ENCODE assay signal across 12 cellular contexts in the genomic region with DNA sequence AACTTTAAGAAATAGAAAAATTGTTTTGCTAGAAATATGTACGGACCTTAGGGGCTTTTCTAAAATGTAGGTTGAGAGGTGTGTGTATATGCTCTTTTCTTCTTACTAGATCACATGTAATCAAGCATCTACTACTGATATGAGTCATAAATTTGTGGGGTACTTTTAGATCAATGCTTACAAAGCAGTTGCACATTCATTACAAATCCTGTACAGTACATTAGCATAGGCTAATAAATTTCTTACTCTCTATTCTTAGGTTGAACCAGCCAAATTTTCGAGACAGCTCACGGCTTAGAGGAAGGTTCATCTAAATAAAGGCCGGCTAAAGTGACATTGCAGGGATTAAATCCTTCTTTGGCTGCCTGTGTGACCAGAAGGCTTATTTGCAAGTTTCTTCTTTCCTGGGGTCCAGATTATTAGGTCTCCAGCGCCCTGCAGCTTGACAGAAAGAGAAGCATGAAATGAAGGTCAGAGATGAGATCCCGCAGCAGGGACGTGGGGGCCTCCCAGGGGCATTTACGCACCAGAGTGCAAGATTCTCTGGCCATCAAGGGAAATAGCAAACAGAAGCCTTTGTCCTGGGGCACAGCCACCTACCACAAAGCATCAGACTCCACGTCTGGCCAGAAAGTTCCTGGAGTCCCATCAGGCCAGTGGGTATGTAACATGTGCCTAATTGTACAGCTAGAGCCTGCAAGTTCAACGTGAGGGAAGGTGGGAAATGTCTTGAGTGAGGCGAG. TPM values are rescaled to one million over a fixed set of nuclear protein-coding genes. Genes with fewer than 3 reads are reported as not detected.
DNase-seq lines count a peak whose midpoint lies in the region; ATAC-seq lines count a peak whose summit lies in the region.
"Had no signal": no experiment of that assay in that cellular context is flagged by ENCODE, and none has a peak within 500 bp of the region (broad histone marks: within the 10 kb centered on the region; RNA-seq: fewer than 3 reads in every experiment).

No MANE protein-coding gene starts in this region.

- H3K36me3 Mint-ChIP-seq in activated T-cell treated with anti-CD3 and anti-CD28 coated beads, Interleukin-2, amount 50 U/mL, for 72 hours (ENCODE audit: insufficient read depth in 2 of 2): no peaks in the 10 kb centered on the region
- H3K36me3 Mint-ChIP-seq in activated naive CD4-positive, alpha-beta T cell treated with anti-CD3 and anti-CD28 coated beads, Interleukin-2, amount 10 ng/mL, durations not matched to agents 7 days and 5 days: no peaks in the 10 kb centered on the region

- H3K4me3 Mint-ChIP-seq in activated T-cell treated with anti-CD3 and anti-CD28 coated beads, Interleukin-2, amount 50 U/mL, for 72 hours: peak overlapping the region in 1 of 2 donors; percentile 53
- H3K4me3 Mint-ChIP-seq in stimulated activated naive CD8-positive, alpha-beta T cell treated with anti-CD3 and anti-CD28 coated beads, Interleukin-15, amount 100 ng/mL, for 72 hours: no peak overlapping the region
- H3K4me3 Mint-ChIP-seq in activated naive CD4-positive, alpha-beta T cell treated with anti-CD3 and anti-CD28 coated beads, Interleukin-2, amount 10 ng/mL, durations not matched to agents 7 days and 5 days: no peak overlapping the region

- ATAC-seq in activated T-cell treated with anti-CD3 and anti-CD28 coated beads, Interleukin-2, amount 50 U/mL, for 72 hours (replicated peaks in 1 of 2): peak; percentile 58 to 72
- ATAC-seq in GM21825 (IDR thresholded peaks at IDR 0.05; ENCODE audit: unreplicated experiment) (peak; percentile 69), HG03280 (IDR thresholded peaks at IDR 0.05; ENCODE audit: unreplicated experiment) (peak; percentile 67)
- peak; percentile 60 for ATAC-seq in stimulated activated naive CD8-positive, alpha-beta T cell treated with anti-CD3 and anti-CD28 coated beads, Interleukin-15, amount 100 ng/mL, for 72 hours
- ATAC-seq: lower lobe of right lung had no signal

- DNase-seq in activated T-cell treated with anti-CD3 and anti-CD28 coated beads, Interleukin-2, amount 50 U/mL, for 72 hours: no peak
- DNase-seq in activated T-cell treated with anti-CD3 and anti-CD28 coated beads, Interleukin-2, amount 50 U/mL, for 1 hour: no peak
- DNase-seq in stimulated activated naive CD8-positive, alpha-beta T cell treated with anti-CD3 and anti-CD28 coated beads, Interleukin-15, amount 100 ng/mL, for 72 hours: no peak
- no peak for DNase-seq in cerebellar nuclear complex (lab: John Stamatoyannopoulos, UW)
- DNase-seq in SIG-M5 (lab: John Stamatoyannopoulos, UW): no peak
- DNase-seq in activated naive CD4-positive, alpha-beta T cell treated with anti-CD3 and anti-CD28 coated beads, Interleukin-2, amount 10 ng/mL, durations not matched to agents 7 days and 5 days: no peak
- DNase-seq: activated gamma-delta T cell, lower lobe of right lung, NCI-H1436 treated with DMSO at 0.1 percent for 48 hours had no signal

- peak overlapping the region; percentile 3 for H3K27ac Mint-ChIP-seq in activated T-cell treated with anti-CD3 and anti-CD28 coated beads, Interleukin-2, amount 50 U/mL, for 72 hours
- H3K27ac Mint-ChIP-seq in stimulated activated naive CD8-positive, alpha-beta T cell treated with anti-CD3 and anti-CD28 coated beads, Interleukin-15, amount 100 ng/mL, for 72 hours: peak overlapping the region in 1 of 2 donors; percentile 49
- no peak overlapping the region for H3K27ac Mint-ChIP-seq in activated naive CD4-positive, alpha-beta T cell treated with anti-CD3 and anti-CD28 coated beads, Interleukin-2, amount 10 ng/mL, durations not matched to agents 7 days and 5 days
- H3K27ac Mint-ChIP-seq: progenitor cell of endocrine pancreas had no signal

- H3K9me3 Mint-ChIP-seq in activated T-cell treated with anti-CD3 and anti-CD28 coated beads, Interleukin-2, amount 50 U/mL, for 72 hours: no peaks in the 10 kb centered on the region
- H3K9me3 Mint-ChIP-seq in stimulated activated naive CD8-positive, alpha-beta T cell treated with anti-CD3 and anti-CD28 coated beads, Interleukin-15, amount 100 ng/mL, for 72 hours: no peaks in the 10 kb centered on the region
- no peaks in the 10 kb centered on the region for H3K9me3 Mint-ChIP-seq in activated naive CD4-positive, alpha-beta T cell treated with anti-CD3 and anti-CD28 coated beads, Interleukin-2, amount 10 ng/mL, durations not matched to agents 7 days and 5 days

- H3K4me1 Mint-ChIP-seq in activated T-cell treated with anti-CD3 and anti-CD28 coated beads, Interleukin-2, amount 50 U/mL, for 72 hours (ENCODE audit: low read depth): no peaks in the 10 kb centered on the region
- no peaks in the 10 kb centered on the region for H3K4me1 Mint-ChIP-seq in stimulated activated naive CD8-positive, alpha-beta T cell treated with anti-CD3 and anti-CD28 coated beads, Interleukin-15, amount 100 ng/mL, for 72 hours
- no peaks in the 10 kb centered on the region for H3K4me1 Mint-ChIP-seq in activated naive CD4-positive, alpha-beta T cell treated with anti-CD3 and anti-CD28 coated beads, Interleukin-2, amount 10 ng/mL, durations not matched to agents 7 days and 5 days

- peaks cover 21% of the 10 kb centered on the region for H3K27me3 Mint-ChIP-seq in activated T-cell treated with anti-CD3 and anti-CD28 coated beads, Interleukin-2, amount 50 U/mL, for 72 hours (ENCODE audit: low read depth)
- H3K27me3 Mint-ChIP-seq in stimulated activated naive CD8-positive, alpha-beta T cell treated with anti-CD3 and anti-CD28 coated beads, Interleukin-15, amount 100 ng/mL, for 72 hours: peaks cover 16% of the 10 kb centered on the region
- H3K27me3 Mint-ChIP-seq in activated naive CD4-positive, alpha-beta T cell treated with anti-CD3 and anti-CD28 coated beads, Interleukin-2, amount 10 ng/mL, durations not matched to agents 7 days and 5 days: peaks cover 26% of the 10 kb centered on the region

- CTCF ChIA-PET in activated naive CD4-positive, alpha-beta T cell treated with anti-CD3 and anti-CD28 coated beads, Interleukin-2, amount 10 ng/mL, durations not matched to agents 7 days and 5 days (lab: Charles Lee): no interaction called here

RNA-seq across cellular contexts. Expression of gene NIM1K, which starts 53.0 kb away (rescaled TPM):
- 1 to 10 TPM; 3.4 to 4.3 TPM for total RNA-seq in activated T-cell treated with anti-CD3 and anti-CD28 coated beads, Interleukin-2, amount 50 U/mL, for 72 hours
